8 cellular contexts compared by ENCODE assay signal in genomic region chr12:48119834-48120195, GRCh38. TPM values are rescaled to one million over a fixed set of nuclear protein-coding genes. Genes with fewer than 3 reads are reported as not detected.
DNase-seq lines count a peak whose midpoint lies in the region; ATAC-seq and TF ChIP-seq lines count a peak whose summit lies in the region.

No MANE protein-coding gene starts in this region.

- intact Hi-C loops in heart right ventricle (cut with DNase I), result loop anchor here in 4 of 10 donors (1.0 to 5.0 kb wide), 3 partner anchors 32 to 37 kb away; partner anchors contain the start of gene ASB8 (in 3 of the 4)

- peak overlapping the region; percentile 76 for H3K27ac Mint-ChIP-seq in GM23338
- H3K27ac Mint-ChIP-seq in T-cell, result peak overlapping the region in 1 of 2 donors; percentile 5

- H3K4me1 ChIP-seq in GM23338 (ENCODE audit: insufficient read depth) (peaks cover 14% of the 10 kb centered on the region), heart right ventricle (peaks cover 0 to 40% (median 11%) of the 10 kb centered on the region in 9 donors), skeletal muscle tissue (ENCODE audit: control insufficient read depth in 3 of 3, insufficient read depth in 3 of 3, low read length in 3 of 3) (peaks cover 9 to 24% (median 22%) of the 10 kb centered on the region in 3 donors)

- peaks cover 23% of the 10 kb centered on the region for H3K79me2 ChIP-seq in GM23338 (replicated peaks; ENCODE audit: insufficient read depth)

- POLR2A ChIA-PET in T-cell (lab: Charles Lee), result interaction anchor here in 1 of 2 donors (0.8 kb wide), 1 partner anchor 38 kb away, joined by 4 read pairs; no protein-coding TSS in a partner anchor

- H3K9me3 ChIP-seq in heart right ventricle (no peaks in the 10 kb centered on the region), skeletal muscle tissue (ENCODE audit: control insufficient read depth in 3 of 3, low read length in 3 of 3) (no peaks in the 10 kb centered on the region)

- H3K36me3 ChIP-seq in GM23338 (ENCODE audit: insufficient read depth) (peaks cover 14% of the 10 kb centered on the region), heart right ventricle (peaks cover 0 to 26% (median 6%) of the 10 kb centered on the region in 9 donors), skeletal muscle tissue (ENCODE audit: control insufficient read depth in 3 of 3, insufficient read depth in 3 of 3, low read length in 3 of 3) (peaks cover 4 to 20% (median 7%) of the 10 kb centered on the region in 3 donors)

- peaks cover 14% of the 10 kb centered on the region for H3K36me3 Mint-ChIP-seq in GM23338 (ENCODE audit: low read depth)
- H3K36me3 Mint-ChIP-seq in T-cell, result peaks cover 6% of the 10 kb centered on the region

- no peaks in the 10 kb centered on the region for H3K9me2 ChIP-seq in GM23338 (ENCODE audit: insufficient read depth)

- DNase-seq in GM23338 (ENCODE audit: low spot score) (peak; percentile 6), T-cell (no peak), heart right ventricle (no peak), NCI-H1417 treated with DMSO at 0.1 percent for 48 hours (lab: John Stamatoyannopoulos, UW) (no peak)
- no peak for DNase-seq in activated CD4-positive, alpha-beta T cell treated with anti-CD3 and anti-CD28 coated beads, Interleukin-2, amount 50 U/mL, for 4 hours

- H3K9ac ChIP-seq in skeletal muscle tissue (ENCODE audit: low read depth in 1 of 3, low read length in 3 of 3), result peak overlapping the region; percentile 83 to 87 (median 85)

- H3K9me3 Mint-ChIP-seq in GM23338 (peaks cover 6% of the 10 kb centered on the region; the same call in 2 of the 3 replicates), T-cell (no peaks in the 10 kb centered on the region)

- WGBS in heart right ventricle, 2 donors, result 7 to 9% methylated on average over 5 of the region's 5 CpGs

- H4K20me1 ChIP-seq in GM23338 (replicated peaks; ENCODE audit: insufficient read depth), result peaks cover 10% of the 10 kb centered on the region

- H3K4me1 Mint-ChIP-seq in GM23338 (peaks cover 15% of the 10 kb centered on the region), T-cell (peaks cover 17 to 23% (median 21%) of the 10 kb centered on the region in 3 donors)

- peak overlapping the region; percentile 90 for H3K4me2 ChIP-seq in GM23338

- peak overlapping the region; percentile 80; the same call in 1 of the 2 replicates for H2AFZ ChIP-seq in GM23338

- H3K4me3 Mint-ChIP-seq in GM23338 (peak overlapping the region; percentile 91), T-cell (peak overlapping the region; percentile 93 to 98 (median 97))

- CTCF ChIA-PET in T-cell (lab: Charles Lee), result interaction anchor here (1.1 to 1.4 kb wide), 3 partner anchors 12 to 38 kb away, joined by 3 to 5 read pairs (median 3); partner anchors contain the start of gene ASB8 (in 1 of the 2)

- H3K27ac ChIP-seq in GM23338 (ENCODE audit: low read depth), result peak overlapping the region; percentile 76
- peak overlapping the region; percentile 28 to 90 (median 84) for H3K27ac ChIP-seq in heart right ventricle
- peak overlapping the region; percentile 94 for H3K27ac ChIP-seq in skeletal muscle tissue (ENCODE audit: low read depth, low read length)

- H3K4me3 ChIP-seq in GM23338, result peak overlapping the region; percentile 90
- H3K4me3 ChIP-seq in heart right ventricle, result peak overlapping the region; percentile 53 to 83 (median 70)
- peak overlapping the region; percentile 91 to 98 (median 96) for H3K4me3 ChIP-seq in skeletal muscle tissue (ENCODE audit: low read length in 3 of 3)

- ATAC-seq in GM23338 (no peak; the same call in 2 of the 3 replicates), T-cell (replicated peaks in 1 of 4) (no peak), heart right ventricle (peak in 2 of 8 donors; percentile 1 to 12), GM19397 (IDR thresholded peaks at IDR 0.05; ENCODE audit: unreplicated experiment) (no peak), GM21825 (IDR thresholded peaks at IDR 0.05; ENCODE audit: unreplicated experiment) (no peak)

- H3K27me3 ChIP-seq in GM23338 (ENCODE audit: insufficient read depth), result no peaks in the 10 kb centered on the region
- H3K27me3 ChIP-seq in heart right ventricle, result no peaks in the 10 kb centered on the region
- no peaks in the 10 kb centered on the region for H3K27me3 ChIP-seq in skeletal muscle tissue (ENCODE audit: control insufficient read depth in 3 of 3, insufficient read depth in 3 of 3, low read length in 3 of 3)

- H3F3A ChIP-seq in GM23338 (replicated peaks; ENCODE audit: low read depth), result no peaks in the 10 kb centered on the region

- TF ChIP-seq CTCF in GM23338 (conservative IDR thresholded peaks at IDR 0.05; ENCODE audit: low read depth in 2 of 2), result no peak
- no peak for TF ChIP-seq CTCF in heart right ventricle (IDR thresholded peaks at IDR 0.05)

- peaks cover 5% of the 10 kb centered on the region for H3K27me3 Mint-ChIP-seq in GM23338 (ENCODE audit: insufficient read depth, low read depth, poor library complexity)
- H3K27me3 Mint-ChIP-seq in T-cell, result peaks cover 2 to 13% of the 10 kb centered on the region in 2 donors

TF ChIP-seq in GM23338, 12 proteins besides CTCF, POLR2A, EP300 and RAD21 (continues in another document):
- no peak for TF ChIP-seq EZH2phosphoT487 (IDR thresholded peaks at IDR 0.05; ENCODE audit: unreplicated experiment)
- no peak for TF ChIP-seq STAT1 (IDR thresholded peaks at IDR 0.05; ENCODE audit: unreplicated experiment)
- TF ChIP-seq ETS1 (IDR thresholded peaks at IDR 0.05), result no peak
- no peak for TF ChIP-seq NANOG (IDR thresholded peaks at IDR 0.05; ENCODE audit: borderline replicate concordance)
- no peak for TF ChIP-seq JUNB (IDR thresholded peaks at IDR 0.05; ENCODE audit: unreplicated experiment)
- no peak for TF ChIP-seq ZNF114 (CRISPR knock-in tag; IDR thresholded peaks at IDR 0.05)
- TF ChIP-seq ZNF331 (CRISPR knock-in tag; IDR thresholded peaks at IDR 0.05; ENCODE audit: low read depth), result no peak
- no peak for TF ChIP-seq REST (IDR thresholded peaks at IDR 0.05; ENCODE audit: unreplicated experiment)
- TF ChIP-seq CREB1 (CRISPR knock-in tag; IDR thresholded peaks at IDR 0.05; ENCODE audit: low read depth), result no peak
- TF ChIP-seq POLR2AphosphoS5 (IDR thresholded peaks at IDR 0.05; ENCODE audit: low read depth), result no peak
- TF ChIP-seq EZH2 (IDR thresholded peaks at IDR 0.05; ENCODE audit: low read depth, unreplicated experiment), result no peak

RNA-seq across cellular contexts. Expression of gene PFKM, which starts 0.7 kb away (rescaled TPM):
- total RNA-seq in GM23338 (2014; rRNA removed; shearing (Covaris generic)), result 78.6 and 82.5 TPM in 2 replicates
- polyA plus RNA-seq in GM23338 (2016; fragmentation: Nextera tagmentation; extraction: Ambion mirVana) (47.2 and 52.4 TPM in 2 replicates), heart right ventricle (100 to 1,000 TPM; 121 to 185 TPM)
- total RNA-seq in T-cell (10 to 100 TPM; 13.5 to 15.2 (median 14.3) TPM), heart right ventricle (100 to 1,000 TPM; 508 to 948 (median 694) TPM), skeletal muscle tissue (304 TPM)

RNA-seq across cellular contexts. Expression of gene SENP1, which starts 13.9 kb away (rescaled TPM):
- 23.7 and 27.7 TPM in 2 replicates for total RNA-seq in GM23338 (2014; rRNA removed; shearing (Covaris generic))
- polyA plus RNA-seq in GM23338 (2016; fragmentation: Nextera tagmentation; extraction: Ambion mirVana) (7.6 and 8.6 TPM in 2 replicates), heart right ventricle (1 to 10 TPM; 2.1 to 2.7 TPM)
- total RNA-seq in T-cell (10 to 100 TPM; 22.8 to 29.6 (median 28.7) TPM), heart right ventricle (10 to 100 TPM in 2 of 10 donors, 1 to 10 TPM in 8; 7.1 to 10.7 (median 8.7) TPM), skeletal muscle tissue (15.1 TPM)

RNA-seq across cellular contexts. Expression of gene ASB8, which starts 37.5 kb away (rescaled TPM):
- total RNA-seq in GM23338 (2014; rRNA removed; shearing (Covaris generic)), result 5.4 and 8.4 TPM in 2 replicates
- polyA plus RNA-seq in GM23338 (2016; fragmentation: Nextera tagmentation; extraction: Ambion mirVana) (5.4 and 6.4 TPM in 2 replicates), heart right ventricle (10 to 100 TPM; 24.9 to 28.5 TPM)
- total RNA-seq in T-cell (10 to 100 TPM; 50.0 to 59.7 (median 58.9) TPM), heart right ventricle (100 to 1,000 TPM in 1 of 10 donors, 10 to 100 TPM in 9; 73.4 to 103 (median 85.8) TPM), skeletal muscle tissue (32.9 TPM)
